In genomic region chr12:130818381-130819247, GRCh38 we compare ENCODE assay signal across 8 cellular contexts. TPM values are rescaled to one million over a fixed set of nuclear protein-coding genes. Genes with fewer than 3 reads are reported as not detected.
DNase-seq lines count a peak whose midpoint lies in the region; ATAC-seq and TF ChIP-seq lines count a peak whose summit lies in the region.

No MANE protein-coding gene starts in this region.

- peaks cover 2 to 13% (median 7%) of the 10 kb centered on the region in 4 donors for H3K36me3 ChIP-seq in liver (ENCODE audit: control insufficient read depth in 4 of 4, insufficient read depth in 3 of 4, low read depth in 1 of 4, low read length in 3 of 4)

- H3K27me3 ChIP-seq in liver (ENCODE audit: control insufficient read depth in 4 of 4, insufficient read depth in 4 of 4, low read length in 3 of 4): no peaks in the 10 kb centered on the region

- H3K9me3 ChIP-seq in liver (ENCODE audit: control insufficient read depth in 4 of 4, low read length in 3 of 4): peaks cover 0 to 3% (median under 1%) of the 10 kb centered on the region in 4 donors

- TF ChIP-seq CTCF in liver (IDR thresholded peaks at IDR 0.05; ENCODE audit: low read depth, low read length, missing input control): peak; percentile 49

- peak; percentile 80 for ATAC-seq in GM21529 (IDR thresholded peaks at IDR 0.05; ENCODE audit: unreplicated experiment)

- WGBS in liver: 34% methylated on average over 60 of the region's 60 CpGs

- H3K27ac ChIP-seq in liver (ENCODE audit: low read depth in 1 of 2, low read length in 2 of 2): no peak overlapping the region

- peak in 1 of 2 donors; percentile 54 for TF ChIP-seq RAD21 in liver (IDR thresholded peaks at IDR 0.05)

- H3K4me3 ChIP-seq in liver (ENCODE audit: low read depth in 1 of 3, low read length in 3 of 3): peak overlapping the region in 2 of 3 donors; percentile 34 to 50

- DNase-seq in DMS79 (lab: John Stamatoyannopoulos, UW) (peak; percentile 50), Kasumi-1 (lab: John Stamatoyannopoulos, UW) (peak; percentile 52 to 62), cerebellar cortex (ENCODE audit: low spot score) (peak; percentile 60), NCI-H187 treated with DMSO at 0.1 percent for 48 hours (lab: John Stamatoyannopoulos, UW) (no peak)
- DNase-seq in activated CD4-positive, alpha-beta T cell treated with anti-CD3 and anti-CD28 coated beads for 1 hour: peak; percentile 57
- peak; percentile 37 to 78 (median 49) for DNase-seq in stimulated activated CD4-positive, alpha-beta T cell treated with anti-CD3 and anti-CD28 coated beads, TNF-alpha, amount 100 ng/mL, for 1 hour (ENCODE audit: low read depth in 3 of 3, low spot score in 1 of 3)

- no peak overlapping the region for H3K9ac ChIP-seq in liver (ENCODE audit: low read depth in 1 of 2, low read length in 2 of 2)

- peaks cover 0 to 6% (median 2%) of the 10 kb centered on the region in 4 donors for H3K4me1 ChIP-seq in liver (ENCODE audit: control insufficient read depth in 4 of 4, insufficient read depth in 4 of 4, low read length in 3 of 4)

TF ChIP-seq in liver, 16 proteins besides CTCF, POLR2A, EP300 and RAD21:
- TF ChIP-seq YY1 (IDR thresholded peaks at IDR 0.05) (no peak), NR2F2 (IDR thresholded peaks at IDR 0.05) (no peak), FOXA2 (IDR thresholded peaks at IDR 0.05) (no peak), HNF4G (IDR thresholded peaks at IDR 0.05) (no peak), REST (IDR thresholded peaks at IDR 0.05) (no peak), EGR1 (IDR thresholded peaks at IDR 0.05; ENCODE audit: low read depth in 2 of 2) (no peak), RXRA (IDR thresholded peaks at IDR 0.05) (no peak), JUND (IDR thresholded peaks at IDR 0.05) (no peak), SP1 (IDR thresholded peaks at IDR 0.05) (no peak), ATF3 (IDR thresholded peaks at IDR 0.05) (no peak), HNF4A (conservative IDR thresholded peaks at IDR 0.05) (no peak), FOXA1 (IDR thresholded peaks at IDR 0.05) (no peak), TAF1 (conservative IDR thresholded peaks at IDR 0.05) (no peak), ZBTB33 (IDR thresholded peaks at IDR 0.05) (no peak), GABPA (IDR thresholded peaks at IDR 0.05 in 1 of 2, conservative IDR thresholded peaks at IDR 0.05 in 1 of 2) (no peak), MAX (IDR thresholded peaks at IDR 0.05) (no peak)
TF ChIP-seq in liver: peak in this region for 0.

RNA-seq across cellular contexts. Expression of gene STX2, which starts 20.4 kb away (rescaled TPM):
- 10 to 100 TPM; 11.6 to 13.8 TPM for total RNA-seq in liver
- 1 to 10 TPM; 4.7 to 6.2 TPM for polyA plus RNA-seq in liver

RNA-seq across cellular contexts. Expression of gene RAN, which starts 53.3 kb away (rescaled TPM):
- total RNA-seq in liver: 100 to 1,000 TPM; 102 to 281 TPM
- 100 to 1,000 TPM; 176 to 197 TPM for polyA plus RNA-seq in liver
